7 cellular contexts compared by ENCODE assay signal in genomic region chr11:106497321-106497720, GRCh38.
"Had no signal": no experiment of that assay in that cellular context is flagged by ENCODE, and none has a peak within 500 bp of the region (broad histone marks: within the 10 kb centered on the region; RNA-seq: fewer than 3 reads in every experiment).

No MANE protein-coding gene starts in this region.

- H3K4me1 Mint-ChIP-seq: GM23338, H9, IgD-negative memory B cell had no signal

- H3K4me3 Mint-ChIP-seq: GM23338, H9, IgD-negative memory B cell had no signal

- DNase-seq: H9, HCEC 1CT had no signal

- ATAC-seq: GM23338 had no signal

- H2AFZ ChIP-seq: GM23338 had no signal

- H3K27me3 Mint-ChIP-seq: IgD-negative memory B cell had no signal

- H3K4me2 ChIP-seq: GM23338 had no signal

- FAIRE-seq: H1, H54, HTR-8/SVneo had no signal

- H3K9me3 Mint-ChIP-seq: GM23338, H9 had no signal

- H3K27ac Mint-ChIP-seq: GM23338, IgD-negative memory B cell had no signal

- H3K4me3 ChIP-seq: GM23338 had no signal
